ENCODE assay signal across 10 cellular contexts in the genomic region with DNA sequence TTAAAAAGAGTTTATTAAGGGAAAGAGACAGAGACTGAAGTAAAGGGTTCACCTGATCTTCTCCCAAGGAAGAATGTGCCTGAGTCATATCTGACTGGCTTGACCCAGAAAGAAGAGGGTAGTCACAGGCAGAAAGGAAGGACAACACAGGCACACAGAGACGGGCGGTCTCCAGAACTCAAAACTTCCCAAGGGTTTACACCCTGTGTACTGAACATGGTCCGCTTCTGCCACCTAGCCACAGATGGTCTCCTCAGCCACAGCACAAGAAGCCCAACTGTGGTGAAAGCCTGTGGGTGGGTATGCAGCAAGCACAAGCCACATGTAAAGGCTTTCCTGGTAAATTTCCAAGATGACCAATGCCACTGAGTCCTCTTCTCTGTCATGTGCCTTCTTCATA. TPM values are rescaled to one million over a fixed set of nuclear protein-coding genes. Genes with fewer than 3 reads are reported as not detected.
DNase-seq lines count a peak whose midpoint lies in the region; TF ChIP-seq lines count a peak whose summit lies in the region.
"Had no signal": no experiment of that assay in that cellular context is flagged by ENCODE, and none has a peak within 500 bp of the region (broad histone marks: within the 10 kb centered on the region; RNA-seq: fewer than 3 reads in every experiment).

No MANE protein-coding gene starts in this region.

- H3K36me3 ChIP-seq in stomach (no peaks in the 10 kb centered on the region), esophagus muscularis mucosa (no peaks in the 10 kb centered on the region)

- H3K4me1 ChIP-seq in stomach (peaks cover 0 to 18% (median 9%) of the 10 kb centered on the region in 4 donors), esophagus muscularis mucosa (peaks cover 0 to 4% (median 0%) of the 10 kb centered on the region in 4 donors)

- H3K36me3 Mint-ChIP-seq in chondrocyte (ENCODE audit: low read depth) (peaks cover 1% of the 10 kb centered on the region), immature natural killer cell (peaks cover 0 to 5% (median 0%) of the 10 kb centered on the region in 3 donors)

- H3K4me1 Mint-ChIP-seq in chondrocyte (ENCODE audit: low read depth) (peaks cover 16% of the 10 kb centered on the region), immature natural killer cell (peaks cover 0 to under 1% of the 10 kb centered on the region in 2 donors)

- H3K4me3 Mint-ChIP-seq in chondrocyte (ENCODE audit: unreplicated experiment) (no peak overlapping the region), immature natural killer cell (no peak overlapping the region)

- H3K27ac Mint-ChIP-seq in chondrocyte (ENCODE audit: unreplicated experiment) (peak overlapping the region; percentile 30), immature natural killer cell (no peak overlapping the region)

- intact Hi-C loops in stomach (cut with DNase I; ENCODE audit: low total_unique reads) (loop anchor here (10.0 kb wide), 1 partner anchor 107 kb away; no protein-coding TSS in a partner anchor), esophagus muscularis mucosa (cut with DNase I) (loop anchor here (10.0 kb wide), 2 partner anchors 1037 to 1677 kb away; no protein-coding TSS in a partner anchor)

- H3K9me3 Mint-ChIP-seq in chondrocyte (ENCODE audit: low read depth) (peaks cover 7% of the 10 kb centered on the region), immature natural killer cell (no peaks in the 10 kb centered on the region)

- DNase-seq in DMS114 treated with DMSO at 0.1 percent for 48 hours (lab: John Stamatoyannopoulos, UW; ENCODE audit: unreplicated experiment) (peak; percentile 24), M059J (ENCODE audit: low read depth) (peak; percentile 96), chondrocyte (ENCODE audit: low spot score) (no peak), middle frontal gyrus (ENCODE audit: extremely low spot score, low spot score) (peak; percentile 23), cerebellar nuclear complex (lab: John Stamatoyannopoulos, UW) (no peak), immature natural killer cell (no peak), stomach (no peak), esophagus muscularis mucosa (ENCODE audit: extremely low spot score) (no peak)

- no peak for TF ChIP-seq EP300 in stomach (IDR thresholded peaks at IDR 0.05)
- no peak for TF ChIP-seq EP300 in esophagus muscularis mucosa (IDR thresholded peaks at IDR 0.05)

- no peak for TF ChIP-seq POLR2A in stomach (IDR thresholded peaks at IDR 0.05)
- no peak for TF ChIP-seq POLR2A in esophagus muscularis mucosa (IDR thresholded peaks at IDR 0.05; ENCODE audit: low read depth)

- H3K27me3 Mint-ChIP-seq in chondrocyte (ENCODE audit: low read depth): peaks cover 2% of the 10 kb centered on the region
- H3K27me3 Mint-ChIP-seq in immature natural killer cell (ENCODE audit: low read depth in 3 of 3): peaks cover 0 to 5% (median 2%) of the 10 kb centered on the region in 3 donors

- peaks cover 0 to 4% (median 0%) of the 10 kb centered on the region in 4 donors for H3K9me3 ChIP-seq in stomach
- no peaks in the 10 kb centered on the region for H3K9me3 ChIP-seq in esophagus muscularis mucosa

- peak; percentile 70 for TF ChIP-seq CTCF in chondrocyte (IDR thresholded peaks at IDR 0.05)
- peak in 2 of 7 experiments; percentile 14 to 39 for TF ChIP-seq CTCF in stomach (IDR thresholded peaks at IDR 0.05)
- no peak for TF ChIP-seq CTCF in esophagus muscularis mucosa (IDR thresholded peaks at IDR 0.05)

- H3K27me3 ChIP-seq in stomach: no peaks in the 10 kb centered on the region
- H3K27me3 ChIP-seq in esophagus muscularis mucosa: no peaks in the 10 kb centered on the region

- H3K4me3 ChIP-seq in stomach: no peak overlapping the region
- H3K4me3 ChIP-seq in esophagus muscularis mucosa: no peak overlapping the region

- 50 to 85% (median 64%) methylated on average over 3 of the region's 3 CpGs for WGBS in stomach, 5 donors
- WGBS in esophagus muscularis mucosa: 87% methylated on average over 3 of the region's 3 CpGs

- H3K27ac ChIP-seq in stomach: no peak overlapping the region
- no peak overlapping the region for H3K27ac ChIP-seq in esophagus muscularis mucosa (replicated peaks in 1 of 4)

RNA-seq across cellular contexts. Expression of a gene that starts 17.2 kb away (rescaled TPM):
- total RNA-seq in M059J (2014; rRNA removed; shearing (Covaris generic)): 0.02 and 0.20 TPM in 2 replicates
- total RNA-seq in chondrocyte (0.25 to 0.36 TPM in 2 of 3 replicates, not detected in the other), stomach (10 to 100 TPM in 4 of 5 donors, 1 to 10 TPM in 1; 2.3 to 84.8 (median 58.3) TPM), esophagus muscularis mucosa (under 1 TPM; 0.33 to 0.83 (median 0.60) TPM)
- polyA plus RNA-seq in immature natural killer cell (under 1 TPM in 2 of 3 donors, not detected in 1; 0.19 to 0.45 TPM), stomach (10 to 100 TPM in 1 of 3 donors, 1 to 10 TPM in 2; 4.4 to 13.0 (median 9.7) TPM)
- total RNA-seq: glomerular endothelial cell had no signal

RNA-seq across cellular contexts. Expression of a gene that starts 20.4 kb away (rescaled TPM):
- not detected in 2 replicates for total RNA-seq in M059J (2014; rRNA removed; shearing (Covaris generic))
- total RNA-seq in chondrocyte: not detected in 3 replicates
- polyA plus RNA-seq in immature natural killer cell: not detected
- not detected for total RNA-seq in stomach
- 1 to 10 TPM in 1 of 3 donors, under 1 TPM in 2; 0.15 to 1.4 (median 0.92) TPM for polyA plus RNA-seq in stomach
- total RNA-seq in esophagus muscularis mucosa: not detected
- total RNA-seq: glomerular endothelial cell, temporal lobe had no signal

RNA-seq across cellular contexts. Expression of a gene that starts 31.2 kb away (rescaled TPM):
- total RNA-seq in M059J (2014; rRNA removed; shearing (Covaris generic)): not detected in 2 replicates
- total RNA-seq in chondrocyte (not detected in 3 replicates), stomach (10 to 100 TPM in 1 of 5 donors, 1 to 10 TPM in 1, not detected in 3; 7.2 to 12.6 TPM), esophagus muscularis mucosa (1 to 10 TPM in 1 of 4 donors, under 1 TPM in 2, not detected in 1; 0.50 to 1.0 (median 0.97) TPM)
- polyA plus RNA-seq in immature natural killer cell (under 1 TPM in 1 of 3 donors, not detected in 2; 0.50 TPM), stomach (10 to 100 TPM in 2 of 3 donors, 1 to 10 TPM in 1; 7.6 to 36.7 (median 11.3) TPM)
- total RNA-seq: glomerular endothelial cell, temporal lobe had no signal

RNA-seq across cellular contexts. Expression of a gene that starts 50.3 kb away (rescaled TPM):
- total RNA-seq in M059J (2014; rRNA removed; shearing (Covaris generic)): 17.7 and 23.0 TPM in 2 replicates
- total RNA-seq in chondrocyte (11.4 to 12.2 TPM (median 12.2 TPM) in 3 replicates), stomach (10 to 100 TPM in 3 of 5 donors, 1 to 10 TPM in 2; 1.2 to 39.7 (median 26.4) TPM), esophagus muscularis mucosa (10 to 100 TPM; 11.9 to 19.4 (median 16.5) TPM)
- polyA plus RNA-seq in immature natural killer cell (10 to 100 TPM; 32.3 to 41.9 (median 33.2) TPM), stomach (10 to 100 TPM; 36.1 to 69.0 (median 36.6) TPM)

RNA-seq across cellular contexts. Expression of a gene that starts 50.9 kb away (rescaled TPM):
- total RNA-seq in M059J (2014; rRNA removed; shearing (Covaris generic)): 9.4 and 19.2 TPM in 2 replicates
- 18.8 to 24.7 TPM (median 20.5 TPM) in 3 replicates for total RNA-seq in chondrocyte
- polyA plus RNA-seq in immature natural killer cell: 10 to 100 TPM; 12.4 to 21.7 (median 20.5) TPM
- 10 to 100 TPM in 4 of 5 donors, 1 to 10 TPM in 1; 8.1 to 35.0 (median 20.0) TPM for total RNA-seq in stomach
- 1 to 10 TPM; 5.0 to 7.6 (median 5.9) TPM for polyA plus RNA-seq in stomach
- 10 to 100 TPM in 3 of 4 donors, 1 to 10 TPM in 1; 9.1 to 11.4 (median 10.5) TPM for total RNA-seq in esophagus muscularis mucosa

Comparison
In these comparisons a context has a peak if more than half of its experiments do, and no peak if none do; other contexts are left out.
1. DNase-seq: peak in DMS114 treated with DMSO at 0.1 percent for 48 hours (single experiment), M059J (single experiment) and middle frontal gyrus (single experiment); none in chondrocyte (single experiment), cerebellar nuclear complex (0 of 2), immature natural killer cell (0 of 3), stomach (single experiment) and esophagus muscularis mucosa (single experiment).